12 cellular contexts compared by ENCODE assay signal in the genomic region with DNA sequence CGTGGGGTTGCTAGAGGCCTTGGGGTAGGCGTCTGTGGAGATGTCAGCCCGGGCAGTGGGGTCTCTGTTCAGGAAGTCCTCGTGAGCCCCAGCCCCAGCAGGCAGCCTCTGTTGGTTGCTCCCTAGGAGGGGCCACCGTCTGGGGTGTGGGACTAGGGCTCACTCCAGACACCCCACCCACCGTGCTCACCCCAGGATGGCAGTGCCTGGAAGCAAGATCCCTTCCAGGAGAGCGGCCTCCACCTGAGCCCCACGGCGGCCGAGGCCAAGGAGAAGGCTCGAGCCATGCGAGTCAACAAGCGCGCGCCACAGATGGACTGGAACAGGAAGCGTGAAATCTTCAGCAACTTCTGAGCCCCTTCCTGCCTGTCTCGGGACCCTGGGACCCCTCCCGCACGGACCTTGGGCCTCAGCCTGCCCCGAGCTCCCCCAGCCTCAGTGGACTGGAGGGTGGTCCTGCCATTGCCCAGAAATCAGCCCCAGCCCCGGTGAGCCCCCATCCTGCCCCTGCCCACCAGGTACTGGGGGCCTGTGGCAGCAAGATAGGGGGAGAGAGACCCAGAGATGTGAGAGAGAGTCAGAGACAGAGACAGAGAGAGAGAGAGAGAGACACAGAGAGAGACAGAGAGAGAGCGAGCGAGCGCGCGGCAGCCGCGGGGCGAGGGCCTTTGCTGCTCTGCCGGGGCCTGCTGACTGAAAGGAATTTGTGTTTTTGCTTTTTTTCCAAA. TPM values are rescaled to one million over a fixed set of nuclear protein-coding genes. Genes with fewer than 3 reads are reported as not detected.
DNase-seq lines count a peak whose midpoint lies in the region; ATAC-seq and TF ChIP-seq lines count a peak whose summit lies in the region.
"Had no signal": no experiment of that assay in that cellular context is flagged by ENCODE, and none has a peak within 500 bp of the region (broad histone marks: within the 10 kb centered on the region; RNA-seq: fewer than 3 reads in every experiment).

No MANE protein-coding gene starts in this region.

- intact Hi-C loops in A673 (cut with micrococcal nuclease; ENCODE audit: unreplicated experiment) (no loop called here), gastrocnemius medialis (cut with DNase I; ENCODE audit: low total_unique reads) (no loop called here)

- H3K27me3 ChIP-seq in A673 (replicated peaks; ENCODE audit: insufficient read depth, low read depth, low read length, poor library complexity) (no peaks in the 10 kb centered on the region), hepatocyte (no peaks in the 10 kb centered on the region), gastrocnemius medialis (no peaks in the 10 kb centered on the region), MM.1S (replicated peaks; ENCODE audit: insufficient read depth, low read length) (peaks cover 26% of the 10 kb centered on the region)
- H3K27me3 ChIP-seq in effector memory CD4-positive, alpha-beta T cell (replicated peaks; ENCODE audit: control insufficient read depth, insufficient read depth, low read length, poor library complexity, severe bottlenecking): no peaks in the 10 kb centered on the region

- WGBS in hepatocyte (ENCODE audit: low lambda C conversion rate, missing lambda C conversion rate): 59% methylated on average over 29 of the region's 30 CpGs

- H2AFZ ChIP-seq in hepatocyte (no peak overlapping the region), MM.1S (ENCODE audit: low read length) (no peak overlapping the region)

- H3K9me3 Mint-ChIP-seq in progenitor cell of endocrine pancreas (ENCODE audit: low read depth): no peaks in the 10 kb centered on the region

- H3K36me3 Mint-ChIP-seq in progenitor cell of endocrine pancreas (ENCODE audit: insufficient read depth): no peaks in the 10 kb centered on the region

- H3K9me2 ChIP-seq in hepatocyte (replicated peaks; ENCODE audit: insufficient read depth) (no peaks in the 10 kb centered on the region), MM.1S (replicated peaks; ENCODE audit: insufficient read depth, low read length) (no peaks in the 10 kb centered on the region)

- no peaks in the 10 kb centered on the region for H3K27me3 Mint-ChIP-seq in progenitor cell of endocrine pancreas

- POLR2A ChIA-PET in A673 (lab: Charles Lee; ENCODE audit: low non-redundant PET): no interaction called here

- H4K20me1 ChIP-seq in hepatocyte (ENCODE audit: insufficient read depth, poor library complexity, severe bottlenecking) (no peaks in the 10 kb centered on the region), MM.1S (ENCODE audit: insufficient read depth, low read length) (no peaks in the 10 kb centered on the region)

- no peak for ATAC-seq in gastrocnemius medialis

- H3K36me3 ChIP-seq in A673 (ENCODE audit: insufficient read depth, low read length, poor library complexity, severe bottlenecking) (peaks cover 4% of the 10 kb centered on the region), SK-N-MC (ENCODE audit: insufficient read depth, low read length) (peaks cover 3% of the 10 kb centered on the region; the same call in 1 of the 2 replicates), hepatocyte (replicated peaks; ENCODE audit: insufficient read depth, low read depth) (no peaks in the 10 kb centered on the region), gastrocnemius medialis (no peaks in the 10 kb centered on the region), MM.1S (replicated peaks; ENCODE audit: insufficient read depth, low read length) (no peaks in the 10 kb centered on the region)
- H3K36me3 ChIP-seq in effector memory CD4-positive, alpha-beta T cell (ENCODE audit: control insufficient read depth, insufficient read depth, low read length): no peaks in the 10 kb centered on the region

- peaks cover 5% of the 10 kb centered on the region for H3K4me1 Mint-ChIP-seq in progenitor cell of endocrine pancreas (ENCODE audit: low read depth)

- H3K4me2 ChIP-seq in hepatocyte (peak overlapping the region; percentile 64), MM.1S (ENCODE audit: low read depth, low read length) (no peak overlapping the region)

- BruUV-seq in A673 (replicated peaks; lab: Mats Ljungman, UMichigan): no TSS peak

- TF ChIP-seq POLR2A in gastrocnemius medialis (IDR thresholded peaks at IDR 0.05): no peak

- in situ Hi-C loops in gastrocnemius medialis (cut with MboI; ENCODE audit: low sequenced_read_pairs in 4 of 4): no loop called here

- peaks cover 43% of the 10 kb centered on the region for H3K4me1 ChIP-seq in A673 (ENCODE audit: insufficient read depth, low read length, poor library complexity, severe bottlenecking)
- peaks cover 79% of the 10 kb centered on the region for H3K4me1 ChIP-seq in hepatocyte (ENCODE audit: insufficient read depth)
- H3K4me1 ChIP-seq in gastrocnemius medialis: peaks cover 29 to 49% of the 10 kb centered on the region in 2 donors
- no peaks in the 10 kb centered on the region for H3K4me1 ChIP-seq in effector memory CD4-positive, alpha-beta T cell (ENCODE audit: control insufficient read depth, insufficient read depth, low read length, poor library complexity, severe bottlenecking)
- no peaks in the 10 kb centered on the region for H3K4me1 ChIP-seq in MM.1S (ENCODE audit: low read length)

- no peak overlapping the region for H3K4me3 Mint-ChIP-seq in progenitor cell of endocrine pancreas (ENCODE audit: low read depth)

- H3K9me3 ChIP-seq in A673 (ENCODE audit: low read depth, low read length, poor library complexity, severe bottlenecking) (no peaks in the 10 kb centered on the region), SK-N-MC (ENCODE audit: low read depth, low read length) (no peaks in the 10 kb centered on the region), hepatocyte (ENCODE audit: low read depth) (no peaks in the 10 kb centered on the region), gastrocnemius medialis (no peaks in the 10 kb centered on the region), MM.1S (replicated peaks; ENCODE audit: insufficient read depth, low read length) (no peaks in the 10 kb centered on the region)
- no peaks in the 10 kb centered on the region for H3K9me3 ChIP-seq in effector memory CD4-positive, alpha-beta T cell (ENCODE audit: control insufficient read depth, low read length)

- no peak overlapping the region for H3K4me3 ChIP-seq in A673 (ENCODE audit: low read depth, low read length, poor library complexity, severe bottlenecking)
- peak overlapping the region; percentile 71 for H3K4me3 ChIP-seq in SK-N-MC
- no peak overlapping the region for H3K4me3 ChIP-seq in hepatocyte
- peak overlapping the region in 3 of 4 donors; percentile 28 to 62 (median 32) for H3K4me3 ChIP-seq in gastrocnemius medialis
- H3K4me3 ChIP-seq in effector memory CD4-positive, alpha-beta T cell (ENCODE audit: insufficient read depth, low read depth, low read length, poor library complexity, severe bottlenecking): no peak overlapping the region
- no peak overlapping the region for H3K4me3 ChIP-seq in MM.1S (ENCODE audit: low read length)

- H3F3A ChIP-seq in MM.1S (ENCODE audit: insufficient read depth, low read length): no peaks in the 10 kb centered on the region

- H3K79me2 ChIP-seq in hepatocyte (peaks cover 5% of the 10 kb centered on the region), MM.1S (ENCODE audit: low read length) (no peaks in the 10 kb centered on the region)

- CTCF ChIA-PET in A673 (lab: Charles Lee): no interaction called here

- TF ChIP-seq CTCF in A673 (conservative IDR thresholded peaks at IDR 0.05; ENCODE audit: low read depth, low read length) (no peak), hepatocyte (IDR thresholded peaks at IDR 0.05; ENCODE audit: poor library complexity) (no peak), gastrocnemius medialis (IDR thresholded peaks at IDR 0.05 in 4 of 5, conservative IDR thresholded peaks at IDR 0.05 in 1 of 5) (no peak), progenitor cell of endocrine pancreas (IDR thresholded peaks at IDR 0.05; ENCODE audit: unreplicated experiment) (no peak), MM.1S (IDR thresholded peaks at IDR 0.05; ENCODE audit: low read length) (no peak)

- DNase-seq in A673 (ENCODE audit: low spot score) (no peak), SK-N-MC (ENCODE audit: low read depth, low spot score) (no peak), hepatocyte (ENCODE audit: low spot score) (no peak), gastrocnemius medialis (no peak), progenitor cell of endocrine pancreas (ENCODE audit: low spot score, unreplicated experiment) (no peak), MM.1S (no peak)
- no peak for DNase-seq in stimulated activated CD4-positive, alpha-beta T cell treated with anti-CD3 and anti-CD28 coated beads, Interleukin-12 subunit alpha, Interleukin-12 subunit beta, amount 100 ng/mL, for 4 hours
- DNase-seq in effector memory CD4-positive, alpha-beta T cell: no peak
- DNase-seq: activated CD4-positive, alpha-beta T cell treated with anti-CD3 and anti-CD28 coated beads for 1 hour; cortex of kidney; NCI-H1048; NCI-H226 had no signal

- H3K27ac ChIP-seq in A673 (ENCODE audit: low read depth, low read length, poor library complexity, severe bottlenecking) (peak overlapping the region; percentile 80), SK-N-MC (peak overlapping the region; percentile 99), hepatocyte (peak overlapping the region; percentile 100), gastrocnemius medialis (peak overlapping the region; percentile 67 to 84 (median 76)), MM.1S (ENCODE audit: low read length) (no peak overlapping the region)
- no peak overlapping the region for H3K27ac ChIP-seq in effector memory CD4-positive, alpha-beta T cell (ENCODE audit: insufficient read depth, low read length, poor library complexity, severe bottlenecking)

- H3K9ac ChIP-seq in SK-N-MC (ENCODE audit: insufficient read length): peak overlapping the region; percentile 89
- H3K9ac ChIP-seq in MM.1S (ENCODE audit: low read length): no peak overlapping the region

- no peak overlapping the region for H3K27ac Mint-ChIP-seq in progenitor cell of endocrine pancreas

RNA-seq across cellular contexts. Expression of a gene that starts 9.8 kb away (rescaled TPM):
- total RNA-seq in A673 (2021) (51.6 and 65.4 TPM in 2 replicates), hepatocyte (19.6 and 20.2 TPM in 2 replicates), gastrocnemius medialis (10 to 100 TPM in 1 of 4 donors, 1 to 10 TPM in 3; 3.5 to 13.6 (median 6.4) TPM), progenitor cell of endocrine pancreas (24.2 and 28.1 TPM in 2 replicates)
- polyA plus RNA-seq in hepatocyte: 23.4 and 28.5 TPM in 2 replicates

RNA-seq across cellular contexts. Expression of a gene that starts 10.0 kb away (rescaled TPM):
- total RNA-seq in A673 (2021): 125 and 155 TPM in 2 replicates
- total RNA-seq in hepatocyte: 39.5 and 41.8 TPM in 2 replicates
- 78.7 and 113 TPM in 2 replicates for polyA plus RNA-seq in hepatocyte
- total RNA-seq in gastrocnemius medialis: 10 to 100 TPM; 44.5 to 62.7 (median 53.8) TPM
- 241 and 253 TPM in 2 replicates for total RNA-seq in progenitor cell of endocrine pancreas

RNA-seq across cellular contexts. Expression of a gene that starts 11.1 kb away (rescaled TPM):
- total RNA-seq in A673 (2021) (19.5 and 26.4 TPM in 2 replicates), hepatocyte (25.9 and 29.6 TPM in 2 replicates), gastrocnemius medialis (10 to 100 TPM; 51.6 to 86.9 (median 74.4) TPM), progenitor cell of endocrine pancreas (8.4 and 10.3 TPM in 2 replicates)
- polyA plus RNA-seq in hepatocyte: 37.7 and 43.8 TPM in 2 replicates

RNA-seq across cellular contexts. Expression of a gene that starts 18.2 kb away (rescaled TPM):
- total RNA-seq in A673 (2021) (96.5 and 105 TPM in 2 replicates), hepatocyte (2.7 and 4.1 TPM in 2 replicates), gastrocnemius medialis (not detected), progenitor cell of endocrine pancreas (5.0 and 5.3 TPM in 2 replicates)
- 45.2 and 57.6 TPM in 2 replicates for polyA plus RNA-seq in hepatocyte

RNA-seq across cellular contexts. Expression of a gene that starts 28.2 kb away (rescaled TPM):
- total RNA-seq in A673 (2021): 68.0 and 75.8 TPM in 2 replicates
- total RNA-seq in hepatocyte: 22.8 and 42.6 TPM in 2 replicates
- 29.5 and 36.8 TPM in 2 replicates for polyA plus RNA-seq in hepatocyte
- 10 to 100 TPM; 57.0 to 92.2 (median 75.4) TPM for total RNA-seq in gastrocnemius medialis
- 41.5 and 43.6 TPM in 2 replicates for total RNA-seq in progenitor cell of endocrine pancreas

Comparison
In these comparisons a context has a peak if more than half of its experiments do, and no peak if none do; other contexts are left out.
1. H3K27ac ChIP-seq: peak in A673 (single experiment), SK-N-MC (single experiment), hepatocyte (single experiment) and gastrocnemius medialis (4 of 4); none in effector memory CD4-positive, alpha-beta T cell (single experiment) and MM.1S (single experiment).
2. H3K4me3 ChIP-seq: peak in SK-N-MC (single experiment) and gastrocnemius medialis (3 of 4); none in A673 (single experiment), hepatocyte (single experiment), effector memory CD4-positive, alpha-beta T cell (single experiment) and MM.1S (single experiment).